Comparison of ENCODE assay signal across 18 cellular contexts in the genomic region with DNA sequence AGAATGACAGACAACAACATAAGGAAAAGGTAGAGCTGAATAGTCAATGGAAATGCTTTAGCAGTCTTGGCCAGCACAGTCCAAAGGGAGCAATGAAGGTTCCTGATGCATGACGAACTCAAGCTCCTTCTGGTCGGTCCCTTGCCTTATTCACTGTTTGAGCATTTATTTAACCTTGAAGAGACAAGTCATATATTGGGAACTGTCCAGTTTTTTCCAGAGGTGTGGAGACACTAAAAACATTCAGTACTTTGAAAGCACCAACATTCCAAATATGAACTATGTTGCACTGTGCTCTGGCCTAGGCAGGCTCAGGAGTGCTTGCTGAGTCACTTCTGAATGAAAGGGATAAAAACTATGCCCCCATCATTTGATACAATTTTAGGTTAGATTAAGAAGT.
"Had no signal": no experiment of that assay in that cellular context is flagged by ENCODE, and none has a peak within 500 bp of the region (broad histone marks: within the 10 kb centered on the region; RNA-seq: fewer than 3 reads in every experiment).

No MANE protein-coding gene starts in this region.

- H3K36me3 Mint-ChIP-seq: activated naive CD4-positive, alpha-beta T cell treated with anti-CD3 and anti-CD28 coated beads, Interleukin-2, amount 50 U/mL, for 24 hours; stimulated activated effector memory CD8-positive, alpha-beta T cell treated with anti-CD3 and anti-CD28 coated beads, Interleukin-12 subunit alpha, Interleukin-12 subunit beta, amount 100 ng/mL, for 72 hours had no signal

- H3K4me3 ChIP-seq: esophagus squamous epithelium, hepatocyte, prostate gland, skin epidermis had no signal

- H3K4me1 Mint-ChIP-seq: activated naive CD4-positive, alpha-beta T cell treated with anti-CD3 and anti-CD28 coated beads, Interleukin-2, amount 50 U/mL, for 24 hours; nephron progenitor cell; stimulated activated effector memory CD8-positive, alpha-beta T cell treated with anti-CD3 and anti-CD28 coated beads, Interleukin-12 subunit alpha, Interleukin-12 subunit beta, amount 100 ng/mL, for 72 hours had no signal

- H3K9me3 Mint-ChIP-seq: activated naive CD4-positive, alpha-beta T cell treated with anti-CD3 and anti-CD28 coated beads, Interleukin-2, amount 50 U/mL, for 24 hours; stimulated activated effector memory CD8-positive, alpha-beta T cell treated with anti-CD3 and anti-CD28 coated beads, Interleukin-12 subunit alpha, Interleukin-12 subunit beta, amount 100 ng/mL, for 72 hours; T-helper 1 cell treated with Interleukin-12 subunit alpha and Interleukin-12 subunit beta and Interleukin-4 antibody, amounts not matched to agents 30 μg/mL and 1 μg/mL, for 36 hours had no signal

- ATAC-seq: effector memory CD8-positive, alpha-beta T cell; left colon; right cardiac atrium; stimulated activated effector memory CD8-positive, alpha-beta T cell treated with anti-CD3 and anti-CD28 coated beads, Interleukin-12 subunit alpha, Interleukin-12 subunit beta, amount 100 ng/mL, for 72 hours had no signal

- H3K27ac Mint-ChIP-seq: activated naive CD4-positive, alpha-beta T cell treated with anti-CD3 and anti-CD28 coated beads, Interleukin-2, amount 50 U/mL, for 24 hours; effector memory CD8-positive, alpha-beta T cell; stimulated activated effector memory CD8-positive, alpha-beta T cell treated with anti-CD3 and anti-CD28 coated beads, Interleukin-12 subunit alpha, Interleukin-12 subunit beta, amount 100 ng/mL, for 72 hours; T-helper 1 cell treated with Interleukin-12 subunit alpha and Interleukin-12 subunit beta and Interleukin-4 antibody, amounts not matched to agents 30 μg/mL and 1 μg/mL, for 36 hours had no signal

- DNase-seq: activated CD4-positive, alpha-beta T cell treated with anti-CD3 and anti-CD28 coated beads for 1 hour; activated CD4-positive, alpha-beta T cell treated with anti-CD3 and anti-CD28 coated beads, Interleukin-2, amount 50 U/mL, for 4 hours; activated gamma-delta T cell; dermis blood vessel endothelial cell; effector memory CD8-positive, alpha-beta T cell; esophagus squamous epithelium; left colon; nephron progenitor cell; nucleus accumbens; right cardiac atrium; stimulated activated CD4-positive, alpha-beta T cell treated with anti-CD3 and anti-CD28 coated beads, Interleukin-4, amount 100 ng/mL, for 1 hour; WERI-Rb-1 had no signal

- H3K4me3 Mint-ChIP-seq: activated naive CD4-positive, alpha-beta T cell treated with anti-CD3 and anti-CD28 coated beads, Interleukin-2, amount 50 U/mL, for 24 hours; effector memory CD8-positive, alpha-beta T cell; nephron progenitor cell; stimulated activated effector memory CD8-positive, alpha-beta T cell treated with anti-CD3 and anti-CD28 coated beads, Interleukin-12 subunit alpha, Interleukin-12 subunit beta, amount 100 ng/mL, for 72 hours; T-helper 1 cell treated with Interleukin-12 subunit alpha and Interleukin-12 subunit beta and Interleukin-4 antibody, amounts not matched to agents 30 μg/mL and 1 μg/mL, for 36 hours had no signal

- H3K27me3 Mint-ChIP-seq: activated naive CD4-positive, alpha-beta T cell treated with anti-CD3 and anti-CD28 coated beads, Interleukin-2, amount 50 U/mL, for 24 hours; effector memory CD8-positive, alpha-beta T cell had no signal
